ENCODE assay signal across 1 cellular context in genomic region chr2:42132066-42132965, GRCh38.
TF ChIP-seq lines count a peak whose summit lies in the region.

No MANE protein-coding gene starts in this region.

TF ChIP-seq in K562, 482 proteins besides CTCF, POLR2A, EP300 and RAD21 (continued from another document):
- TF ChIP-seq ATF3 (IDR thresholded peaks at IDR 0.05): no peak
- TF ChIP-seq ATF3 (CRISPR knock-in tag; conservative IDR thresholded peaks at IDR 0.05): no peak
- TF ChIP-seq NFE2L1 (tag; IDR thresholded peaks at IDR 0.05; ENCODE audit: borderline replicate concordance, low read depth): no peak
- TF ChIP-seq ZNF445 (CRISPR knock-in tag; IDR thresholded peaks at IDR 0.05; ENCODE audit: low read depth): no peak
- no peak for TF ChIP-seq MCM5 (IDR thresholded peaks at IDR 0.05; ENCODE audit: low read depth)
- no peak for TF ChIP-seq HDGF (IDR thresholded peaks at IDR 0.05)
- no peak for TF ChIP-seq ZNF609 (CRISPR knock-in tag; IDR thresholded peaks at IDR 0.05; ENCODE audit: borderline replicate concordance)
- TF ChIP-seq ZNF146 (CRISPR knock-in tag; IDR thresholded peaks at IDR 0.05; ENCODE audit: unreplicated experiment): no peak
- TF ChIP-seq SFPQ (IDR thresholded peaks at IDR 0.05; ENCODE audit: low read depth, low read length): no peak
- no peak for TF ChIP-seq ZHX1 (conservative IDR thresholded peaks at IDR 0.05; ENCODE audit: low read length)
TF ChIP-seq in K562: peak in this region for 0.
